In genomic region chr12:48789858-48790326, GRCh38 we compare ENCODE assay signal across 8 cellular contexts. TPM values are rescaled to one million over a fixed set of nuclear protein-coding genes. Genes with fewer than 3 reads are reported as not detected.
DNase-seq lines count a peak whose midpoint lies in the region; ATAC-seq and TF ChIP-seq lines count a peak whose summit lies in the region.

No MANE protein-coding gene starts in this region.

- peaks cover 54% of the 10 kb centered on the region for H3K27me3 Mint-ChIP-seq in T-helper 17 cell
- H3K27me3 Mint-ChIP-seq in T-helper 2 cell treated with Interferon-gamma antibody and Interleukin-4, amounts not matched to agents 5 μg/mL and 100 μg/mL, for 36 hours (ENCODE audit: low read depth), result peaks cover 58% of the 10 kb centered on the region

- DNase-seq in T-helper 17 cell, result no peak
- no peak for DNase-seq in NCI-H345 (lab: John Stamatoyannopoulos, UW)
- DNase-seq in HK-2 (ENCODE audit: unreplicated experiment), result no peak
- no peak for DNase-seq in lower leg skin (ENCODE audit: low spot score in 2 of 2)
- DNase-seq in T-helper 2 cell treated with Interferon-gamma antibody and Interleukin-4, amounts not matched to agents 5 μg/mL and 100 μg/mL, for 36 hours (ENCODE audit: low spot score), result no peak

- no peak for TF ChIP-seq CTCF in lower leg skin (IDR thresholded peaks at IDR 0.05)

- no peak for TF ChIP-seq POLR2A in lower leg skin (IDR thresholded peaks at IDR 0.05)

- peaks cover 3% of the 10 kb centered on the region for H3K36me3 ChIP-seq in iPS-15b (ENCODE audit: control insufficient read depth, insufficient read depth, low read length)

- peak; percentile 3 for ATAC-seq in GM19395 (IDR thresholded peaks at IDR 0.05; ENCODE audit: unreplicated experiment)
- ATAC-seq in T-helper 17 cell, result no peak

- H3K27me3 ChIP-seq in iPS-15b (ENCODE audit: control insufficient read depth, insufficient read depth, low read length), result peaks cover 8% of the 10 kb centered on the region

- no peak overlapping the region for H3K27ac Mint-ChIP-seq in T-helper 17 cell
- no peak overlapping the region for H3K27ac Mint-ChIP-seq in T-helper 2 cell treated with Interferon-gamma antibody and Interleukin-4, amounts not matched to agents 5 μg/mL and 100 μg/mL, for 36 hours

- WGBS in lower leg skin, 2 donors, result 18% methylated on average over 4 of the region's 4 CpGs

- intact Hi-C loops in lower leg skin (cut with DNase I; ENCODE audit: low total_unique reads), result no loop called here

- peaks cover 4% of the 10 kb centered on the region for H3K4me1 ChIP-seq in iPS-15b (ENCODE audit: control insufficient read depth, insufficient read depth, low read length)

- H3K4me1 Mint-ChIP-seq in T-helper 17 cell, result peaks cover 10% of the 10 kb centered on the region
- peaks cover 3% of the 10 kb centered on the region for H3K4me1 Mint-ChIP-seq in T-helper 2 cell treated with Interferon-gamma antibody and Interleukin-4, amounts not matched to agents 5 μg/mL and 100 μg/mL, for 36 hours (ENCODE audit: low read depth)

- peaks cover 5% of the 10 kb centered on the region for H3K36me3 Mint-ChIP-seq in T-helper 17 cell (ENCODE audit: low read depth)
- no peaks in the 10 kb centered on the region for H3K36me3 Mint-ChIP-seq in T-helper 2 cell treated with Interferon-gamma antibody and Interleukin-4, amounts not matched to agents 5 μg/mL and 100 μg/mL, for 36 hours (ENCODE audit: low read depth)

- H3K9me3 Mint-ChIP-seq in T-helper 2 cell treated with Interferon-gamma antibody and Interleukin-4, amounts not matched to agents 5 μg/mL and 100 μg/mL, for 36 hours, result no peaks in the 10 kb centered on the region

- peak overlapping the region in 12 of 21 experiments; percentile 69 to 92 (median 83) for H3K27ac ChIP-seq in skin epidermis

- peak overlapping the region; percentile 58 for H3K4me3 ChIP-seq in iPS-15b (ENCODE audit: low read depth, low read length)
- H3K4me3 ChIP-seq in skin epidermis, result peak overlapping the region; percentile 53 to 83 (median 67)
- no peak overlapping the region for H3K4me3 ChIP-seq in lower leg skin (ENCODE audit: low read depth, poor library complexity, severe bottlenecking)

- peak overlapping the region; percentile 83 for H3K4me3 Mint-ChIP-seq in T-helper 17 cell
- no peak overlapping the region for H3K4me3 Mint-ChIP-seq in T-helper 2 cell treated with Interferon-gamma antibody and Interleukin-4, amounts not matched to agents 5 μg/mL and 100 μg/mL, for 36 hours

- H3K9me3 ChIP-seq in T-helper 17 cell (ENCODE audit: control insufficient read depth, low read length, poor library complexity, severe bottlenecking) (no peaks in the 10 kb centered on the region), iPS-15b (ENCODE audit: control insufficient read depth, insufficient read depth, low read length) (no peaks in the 10 kb centered on the region)

- no peak overlapping the region for H3K9ac ChIP-seq in iPS-15b (ENCODE audit: low read depth, low read length)

RNA-seq across cellular contexts. Expression of gene ADCY6, which starts 1.0 kb away (rescaled TPM):
- total RNA-seq in T-helper 17 cell (under 1 TPM; 0.42 to 0.70 TPM), lower leg skin (10 to 100 TPM; 17.2 to 22.8 (median 20.2) TPM)

RNA-seq across cellular contexts. Expression of gene CACNB3, which starts 28.4 kb away (rescaled TPM):
- total RNA-seq in T-helper 17 cell (1 to 10 TPM; 6.5 to 8.0 TPM), lower leg skin (10 to 100 TPM in 1 of 4 donors, 1 to 10 TPM in 3; 8.4 to 15.3 (median 9.5) TPM)

Comparison
In these comparisons a context has a peak if more than half of its experiments do, and no peak if none do; other contexts are left out.
1. RNA of gene ADCY6, which starts 1.0 kb away (total RNA-seq): 17.2 to 22.8 TPM in lower leg skin; 0.42 to 0.70 TPM in T-helper 17 cell; every median in the first group is over 10 times any median in the second.